In the genomic region with DNA sequence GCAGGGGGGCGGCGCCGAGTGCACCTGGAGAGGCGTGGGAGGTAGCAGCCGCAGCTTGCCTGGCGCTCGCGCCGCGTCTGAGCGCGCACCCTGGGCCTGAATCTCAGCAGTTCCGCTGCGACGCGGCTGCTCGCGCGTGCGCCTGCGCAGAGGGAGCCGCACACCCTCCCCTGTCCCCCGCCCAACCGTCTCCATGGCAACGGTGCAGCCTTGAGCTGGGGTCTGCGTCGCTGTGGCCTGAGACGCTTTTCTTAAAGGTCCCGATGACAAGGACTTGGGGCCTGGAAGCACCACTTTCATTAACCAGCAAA, we compare ENCODE assay signal across 9 cellular contexts. TPM values are rescaled to one million over a fixed set of nuclear protein-coding genes. Genes with fewer than 3 reads are reported as not detected.
DNase-seq lines count a peak whose midpoint lies in the region; ATAC-seq and TF ChIP-seq lines count a peak whose summit lies in the region.
"Had no signal": no experiment of that assay in that cellular context is flagged by ENCODE, and none has a peak within 500 bp of the region (broad histone marks: within the 10 kb centered on the region; RNA-seq: fewer than 3 reads in every experiment).

A gene with protein sequence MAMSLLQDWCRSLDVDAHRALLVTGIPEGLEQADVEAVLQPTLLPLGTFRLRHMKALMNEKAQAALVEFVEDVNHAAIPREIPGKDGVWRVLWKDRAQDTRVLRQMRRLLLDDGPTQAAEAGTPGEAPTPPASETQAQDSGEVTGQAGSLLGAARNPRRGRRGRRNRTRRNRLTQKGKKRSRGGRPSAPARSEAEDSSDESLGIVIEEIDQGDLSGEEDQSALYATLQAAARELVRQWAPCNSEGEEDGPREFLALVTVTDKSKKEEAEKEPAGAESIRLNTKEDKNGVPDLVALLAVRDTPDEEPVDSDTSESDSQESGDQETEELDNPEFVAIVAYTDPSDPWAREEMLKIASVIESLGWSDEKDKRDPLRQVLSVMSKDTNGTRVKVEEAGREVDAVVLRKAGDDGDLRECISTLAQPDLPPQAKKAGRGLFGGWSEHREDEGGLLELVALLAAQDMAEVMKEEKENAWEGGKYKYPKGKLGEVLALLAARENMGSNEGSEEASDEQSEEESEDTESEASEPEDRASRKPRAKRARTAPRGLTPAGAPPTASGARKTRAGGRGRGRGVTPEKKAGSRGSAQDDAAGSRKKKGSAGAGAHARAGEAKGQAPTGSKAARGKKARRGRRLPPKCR (minus strand): TSS at position 79 of the 311 bp plus-strand sequence. CDS start 402 bp downstream, outside the sequence.

- no peak for TF ChIP-seq POLR2A in gastrocnemius medialis (IDR thresholded peaks at IDR 0.05)

- H3K27me3 ChIP-seq in WERI-Rb-1 (ENCODE audit: insufficient read depth, low read depth, severe bottlenecking) = no peaks in the 10 kb centered on the region
- peaks cover 15% of the 10 kb centered on the region for H3K27me3 ChIP-seq in muscle layer of duodenum (ENCODE audit: low read depth, low read length)
- peaks cover 19 to 29% (median 20%) of the 10 kb centered on the region in 3 donors for H3K27me3 ChIP-seq in gastrocnemius medialis

- H3K36me3 ChIP-seq in WERI-Rb-1 = no peaks in the 10 kb centered on the region
- no peaks in the 10 kb centered on the region for H3K36me3 ChIP-seq in muscle layer of duodenum (ENCODE audit: control insufficient read depth in 1 of 2, insufficient read depth in 2 of 2, low read length in 2 of 2)
- H3K36me3 ChIP-seq in urinary bladder (ENCODE audit: insufficient read depth) = no peaks in the 10 kb centered on the region
- no peaks in the 10 kb centered on the region for H3K36me3 ChIP-seq in gastrocnemius medialis

- DNase-seq in activated CD4-positive, CD25-positive, alpha-beta regulatory T cell treated with anti-CD3 and anti-CD28 coated beads, Interleukin-2, amount 50 U/mL, for 72 hours = no peak
- DNase-seq in WERI-Rb-1 = peak; percentile 74
- DNase-seq in epithelial cell of prostate (ENCODE audit: low read depth, low spot score) = peak; percentile 44
- DNase-seq in GOT3 (lab: John Stamatoyannopoulos, UW) = no peak
- DNase-seq in gastrocnemius medialis = no peak

- peak; percentile 25 to 33 for ATAC-seq in activated CD4-positive, CD25-positive, alpha-beta regulatory T cell treated with anti-CD3 and anti-CD28 coated beads, Interleukin-2, amount 50 U/mL, for 24 hours
- ATAC-seq in gastrocnemius medialis = no peak
- ATAC-seq: A549 had no signal

- H3K4me3 ChIP-seq in WERI-Rb-1 (ENCODE audit: low read depth, low read length) (peak within 1 kb of the TSS; percentile 44), muscle layer of duodenum (ENCODE audit: low read depth in 1 of 2, low read length in 2 of 2) (peak within 1 kb of the TSS; percentile 30 to 56), urinary bladder (ENCODE audit: low read depth, low read length) (peak within 1 kb of the TSS; percentile 34), gastrocnemius medialis (peak within 1 kb of the TSS in 2 of 4 donors; percentile 20 to 24)
- H3K4me3 ChIP-seq: A549 had no signal

- in situ Hi-C loops in gastrocnemius medialis (cut with MboI; ENCODE audit: low sequenced_read_pairs in 4 of 4) = loop anchor here in 1 of 4 donors (25.0 kb wide), 1 partner anchor 208 kb away; a partner anchor contains a TSS

- H3K27ac ChIP-seq in WERI-Rb-1 = no peak within 1 kb of the TSS; the same call in 1 of the 2 replicates
- no peak within 1 kb of the TSS for H3K27ac ChIP-seq in epithelial cell of prostate
- H3K27ac ChIP-seq in muscle layer of duodenum (ENCODE audit: low read length) = no peak within 1 kb of the TSS
- H3K27ac ChIP-seq in urinary bladder (ENCODE audit: low read depth) = no peak within 1 kb of the TSS
- no peak within 1 kb of the TSS for H3K27ac ChIP-seq in gastrocnemius medialis
- H3K27ac ChIP-seq: A549 had no signal

- WGBS in urinary bladder = 7% methylated on average over 29 of the region's 29 CpGs

- H3K9me3 ChIP-seq in WERI-Rb-1 (ENCODE audit: severe bottlenecking) = no peaks in the 10 kb centered on the region
- H3K9me3 ChIP-seq in muscle layer of duodenum (ENCODE audit: control insufficient read depth in 1 of 2, low read length in 2 of 2) = no peaks in the 10 kb centered on the region
- H3K9me3 ChIP-seq in gastrocnemius medialis = no peaks in the 10 kb centered on the region
- H3K9me3 ChIP-seq: A549 had no signal

- TF ChIP-seq CTCF in WERI-Rb-1 (IDR thresholded peaks at IDR 0.05; ENCODE audit: low read depth, low read length) = no peak
- no peak for TF ChIP-seq CTCF in gastrocnemius medialis (IDR thresholded peaks at IDR 0.05 in 4 of 5, conservative IDR thresholded peaks at IDR 0.05 in 1 of 5)

- intact Hi-C loops in gastrocnemius medialis (cut with DNase I; ENCODE audit: low total_unique reads) = no loop called here

- H3K4me1 ChIP-seq in muscle layer of duodenum (ENCODE audit: control insufficient read depth in 1 of 2, insufficient read depth in 2 of 2, low read length in 2 of 2) (peaks cover 0 to 7% of the 10 kb centered on the region in 2 donors), urinary bladder (ENCODE audit: insufficient read depth) (no peaks in the 10 kb centered on the region), gastrocnemius medialis (no peaks in the 10 kb centered on the region)

RNA-seq across cellular contexts. Expression of the gene that starts here (rescaled TPM):
- 4.0 TPM for total RNA-seq in urinary bladder
- polyA plus RNA-seq in urinary bladder = 2.8 TPM
- total RNA-seq in gastrocnemius medialis = under 1 TPM; 0.07 to 0.18 (median 0.15) TPM
- polyA plus RNA-seq: A549 had no signal

Comparison
In these comparisons a context has a peak if more than half of its experiments do, and no peak if none do; other contexts are left out.
1. ATAC-seq: peak in activated CD4-positive, CD25-positive, alpha-beta regulatory T cell treated with anti-CD3 and anti-CD28 coated beads, Interleukin-2, amount 50 U/mL, for 24 hours (2 of 2); none in gastrocnemius medialis (0 of 2).
2. DNase-seq: peak in WERI-Rb-1 (single experiment) and epithelial cell of prostate (single experiment); none in activated CD4-positive, CD25-positive, alpha-beta regulatory T cell treated with anti-CD3 and anti-CD28 coated beads, Interleukin-2, amount 50 U/mL, for 72 hours (single experiment), GOT3 (single experiment) and gastrocnemius medialis (0 of 2).